ENCODE assay signal across 9 cellular contexts in genomic region chr20:10074513-10074912, GRCh38. TPM values are rescaled to one million over a fixed set of nuclear protein-coding genes. Genes with fewer than 3 reads are reported as not detected.
DNase-seq lines count a peak whose midpoint lies in the region; ATAC-seq and TF ChIP-seq lines count a peak whose summit lies in the region.
"Had no signal": no experiment of that assay in that cellular context is flagged by ENCODE, and none has a peak within 500 bp of the region (broad histone marks: within the 10 kb centered on the region; RNA-seq: fewer than 3 reads in every experiment).

No MANE protein-coding gene starts in this region.

- no peak overlapping the region for H3K4me3 ChIP-seq in AG09309 (ENCODE audit: control insufficient read depth, low read depth, low read length)

- intact Hi-C loops in left cardiac atrium (cut with DNase I): no loop called here

- DNase-seq in AG09309 (ENCODE audit: low read depth) (peak; percentile 63), HCEC 1CT (peak; percentile 94), RPMI7951 (ENCODE audit: low read depth) (peak; percentile 97), left cardiac atrium (peak; percentile 41), ecto neural progenitor cell (ENCODE audit: low spot score) (no peak), NCI-H1092 (lab: John Stamatoyannopoulos, UW) (no peak)
- no peak for DNase-seq in activated CD4-positive, alpha-beta T cell treated with anti-CD3 and anti-CD28 coated beads, Interleukin-2, amount 50 U/mL, for 4 hours
- DNase-seq: NCI-H1105 treated with DMSO at 0.1 percent for 48 hours had no signal

- peak in 1 of 2 donors; percentile 78 for ATAC-seq in left cardiac atrium
- ATAC-seq in GM21515 (IDR thresholded peaks at IDR 0.05; ENCODE audit: unreplicated experiment): no peak

- no peak for TF ChIP-seq CTCF in AG09309 (IDR thresholded peaks at IDR 0.05; ENCODE audit: control insufficient read depth, insufficient read depth, low read depth, low read length, missing control alignments)

RNA-seq across cellular contexts. Expression of gene ANKEF1, which starts 39.7 kb away (rescaled TPM):
- total RNA-seq in RPMI7951 (2014; rRNA removed; shearing (Covaris generic)): 9.7 and 11.4 TPM in 2 replicates
- 1 to 10 TPM; 2.3 to 2.5 TPM for total RNA-seq in left cardiac atrium

Comparison
In these comparisons a context has a peak if more than half of its experiments do, and no peak if none do; other contexts are left out.
1. DNase-seq: peak in AG09309 (single experiment), HCEC 1CT (single experiment), RPMI7951 (single experiment) and left cardiac atrium (single experiment); none in ecto neural progenitor cell (single experiment), activated CD4-positive, alpha-beta T cell treated with anti-CD3 and anti-CD28 coated beads, Interleukin-2, amount 50 U/mL, for 4 hours (0 of 2) and NCI-H1092 (single experiment).